ENCODE assay signal across 11 cellular contexts in genomic region chr6:131819507-131820228, GRCh38.
DNase-seq lines count a peak whose midpoint lies in the region; ATAC-seq and TF ChIP-seq lines count a peak whose summit lies in the region.
"Had no signal": no experiment of that assay in that cellular context is flagged by ENCODE, and none has a peak within 500 bp of the region (broad histone marks: within the 10 kb centered on the region; RNA-seq: fewer than 3 reads in every experiment).

No MANE protein-coding gene starts in this region.

- no peaks in the 10 kb centered on the region for H3K27me3 ChIP-seq in parathyroid adenoma (ENCODE audit: control insufficient read depth, insufficient read depth, low read length)
- H3K27me3 ChIP-seq: ovary, thyroid gland had no signal

- no peaks in the 10 kb centered on the region for H3K9me3 ChIP-seq in parathyroid adenoma (ENCODE audit: control insufficient read depth, low read length)
- H3K9me3 ChIP-seq: ovary, thyroid gland had no signal

- no peak for TF ChIP-seq CTCF in epithelial cell of esophagus (IDR thresholded peaks at IDR 0.05; ENCODE audit: insufficient read depth, low read depth, low read length, missing control alignments)
- no peak for TF ChIP-seq CTCF in parathyroid adenoma (IDR thresholded peaks at IDR 0.05)

- peak overlapping the region; percentile 6 for H2AFZ ChIP-seq in parathyroid adenoma

- H3K79me2 ChIP-seq in parathyroid adenoma: peaks cover 32% of the 10 kb centered on the region

- peaks cover 69% of the 10 kb centered on the region for H3K4me1 ChIP-seq in parathyroid adenoma

- H3K4me2 ChIP-seq in parathyroid adenoma (ENCODE audit: low read length): peak overlapping the region; percentile 58

- ATAC-seq in GM18868 (IDR thresholded peaks at IDR 0.05; ENCODE audit: unreplicated experiment) (peak; percentile 86), HG03280 (IDR thresholded peaks at IDR 0.05; ENCODE audit: unreplicated experiment) (no peak), GM21576 (IDR thresholded peaks at IDR 0.05; ENCODE audit: unreplicated experiment) (no peak)

- DNase-seq in NAMALWA (ENCODE audit: low spot score) (peak; percentile 4), epithelial cell of esophagus (ENCODE audit: low read depth) (peak; percentile 51), NCI-H1105 (lab: John Stamatoyannopoulos, UW) (no peak)
- DNase-seq: HCEC 1CT, ovary, SW 1271, thyroid gland had no signal

- no peak overlapping the region for H3K9ac ChIP-seq in parathyroid adenoma

- peak overlapping the region; percentile 95 for H3K27ac ChIP-seq in parathyroid adenoma
- H3K27ac ChIP-seq: ovary, thyroid gland had no signal

- H3K36me3 ChIP-seq in parathyroid adenoma (ENCODE audit: control insufficient read depth, insufficient read depth, low read length): no peaks in the 10 kb centered on the region
- H3K36me3 ChIP-seq: ovary, thyroid gland had no signal

- no peak overlapping the region for H3K4me3 ChIP-seq in epithelial cell of esophagus (ENCODE audit: low read length)
- H3K4me3 ChIP-seq in parathyroid adenoma (ENCODE audit: low read depth, low read length): peak overlapping the region; percentile 23
- H3K4me3 ChIP-seq: ovary, thyroid gland had no signal
